8 cellular contexts compared by ENCODE assay signal in the genomic region with DNA sequence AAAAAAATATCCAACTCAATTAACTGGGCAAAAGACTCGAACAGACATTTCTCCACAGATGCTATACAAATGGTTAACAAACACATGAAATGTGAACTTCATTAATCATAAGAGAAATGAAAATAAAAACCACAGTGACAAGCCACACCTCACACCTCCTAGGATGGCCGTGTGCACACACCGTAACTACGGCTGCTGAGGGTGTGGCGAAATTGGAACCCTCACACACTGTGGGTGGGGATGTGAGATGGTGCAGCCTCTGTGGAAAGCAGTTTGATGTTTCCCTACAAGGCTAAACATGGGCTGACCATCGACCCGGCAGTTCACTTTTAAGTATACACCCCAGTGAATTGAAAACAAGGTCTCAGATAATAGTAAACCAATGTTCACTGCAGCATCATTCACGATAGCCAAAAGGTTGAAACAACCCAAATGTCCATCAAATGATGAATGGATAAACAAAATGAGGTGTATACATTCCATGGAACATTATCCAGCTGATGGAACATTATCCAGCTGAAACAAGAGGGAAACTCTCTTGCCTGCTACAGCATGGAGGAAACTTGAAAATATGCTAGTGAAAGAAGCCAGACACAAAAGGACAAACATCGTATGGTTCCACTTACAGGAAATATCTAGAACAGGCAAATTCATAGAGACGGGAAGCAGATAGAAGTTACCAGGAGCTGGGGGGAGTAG. TPM values are rescaled to one million over a fixed set of nuclear protein-coding genes. Genes with fewer than 3 reads are reported as not detected.
DNase-seq lines count a peak whose midpoint lies in the region; ATAC-seq, FAIRE-seq and TF ChIP-seq lines count a peak whose summit lies in the region.
"Had no signal": no experiment of that assay in that cellular context is flagged by ENCODE, and none has a peak within 500 bp of the region (broad histone marks: within the 10 kb centered on the region; RNA-seq: fewer than 3 reads in every experiment).

No MANE protein-coding gene starts in this region.

- peak; percentile 51 for DNase-seq in GM19239 (ENCODE audit: insufficient read length, low spot score)
- peak; percentile 43 for DNase-seq in NCI-H2171 treated with DMSO at 0.1 percent for 48 hours (lab: John Stamatoyannopoulos, UW)
- peak; percentile 55 for DNase-seq in activated naive CD8-positive, alpha-beta T cell treated with anti-CD3 and anti-CD28 coated beads, Interleukin-2, amount 50 U/mL, for 24 hours
- DNase-seq in stimulated activated CD8-positive, alpha-beta memory T cell treated with anti-CD3 and anti-CD28 coated beads, Interleukin-4, amount 100 ng/mL, for 24 hours (ENCODE audit: low read depth) = peak; percentile 46
- no peak for DNase-seq in osteoblast (ENCODE audit: insufficient read length, low spot score, missing footprints)
- no peak for DNase-seq in middle frontal gyrus (ENCODE audit: extremely low spot score, low spot score)
- DNase-seq: NCI-H526 treated with DMSO at 0.1 percent for 48 hours had no signal

- peak; percentile 21 for FAIRE-seq in GM19239 (lab: Jason Lieb, UNC)

- no peaks in the 10 kb centered on the region for H4K20me1 ChIP-seq in osteoblast (ENCODE audit: insufficient read depth, low read length)

- no peaks in the 10 kb centered on the region for H3K9me3 Mint-ChIP-seq in activated naive CD8-positive, alpha-beta T cell treated with anti-CD3 and anti-CD28 coated beads, Interleukin-2, amount 50 U/mL, for 24 hours

- no peaks in the 10 kb centered on the region for H3K27me3 Mint-ChIP-seq in activated naive CD8-positive, alpha-beta T cell treated with anti-CD3 and anti-CD28 coated beads, Interleukin-2, amount 50 U/mL, for 24 hours

- H3K9me3 ChIP-seq in osteoblast (ENCODE audit: low read depth, low read length) = no peaks in the 10 kb centered on the region

- H3K4me1 Mint-ChIP-seq in activated naive CD8-positive, alpha-beta T cell treated with anti-CD3 and anti-CD28 coated beads, Interleukin-2, amount 50 U/mL, for 24 hours = peaks cover 79% of the 10 kb centered on the region

- H3K79me2 ChIP-seq in osteoblast (ENCODE audit: insufficient read depth, low read length) = no peaks in the 10 kb centered on the region

- H3K27me3 ChIP-seq in osteoblast (ENCODE audit: insufficient read depth, low read length) = no peaks in the 10 kb centered on the region

- no peak overlapping the region for H3K4me3 Mint-ChIP-seq in activated naive CD8-positive, alpha-beta T cell treated with anti-CD3 and anti-CD28 coated beads, Interleukin-2, amount 50 U/mL, for 24 hours

- H3K36me3 Mint-ChIP-seq in activated naive CD8-positive, alpha-beta T cell treated with anti-CD3 and anti-CD28 coated beads, Interleukin-2, amount 50 U/mL, for 24 hours (ENCODE audit: low read depth) = peaks cover 32% of the 10 kb centered on the region

- H3K27ac ChIP-seq in osteoblast (ENCODE audit: low read depth, low read length) = no peak overlapping the region

- TF ChIP-seq CTCF in osteoblast (IDR thresholded peaks at IDR 0.05; ENCODE audit: extremely low read depth, low read depth, low read length) = no peak

- peak overlapping the region; percentile 50 for H3K27ac Mint-ChIP-seq in activated naive CD8-positive, alpha-beta T cell treated with anti-CD3 and anti-CD28 coated beads, Interleukin-2, amount 50 U/mL, for 24 hours

- no peaks in the 10 kb centered on the region for H3K36me3 ChIP-seq in osteoblast (ENCODE audit: insufficient read depth, low read length)

- ATAC-seq in activated naive CD8-positive, alpha-beta T cell treated with anti-CD3 and anti-CD28 coated beads, Interleukin-2, amount 50 U/mL, for 24 hours = peak; percentile 78
- ATAC-seq in GM21526 (IDR thresholded peaks at IDR 0.05; ENCODE audit: low FRiP score, unreplicated experiment) = no peak

- H3K4me1 ChIP-seq in osteoblast (ENCODE audit: insufficient read depth, low read length) = no peaks in the 10 kb centered on the region

- H2AFZ ChIP-seq in osteoblast (ENCODE audit: low read length) = no peak overlapping the region

- H3K4me3 ChIP-seq in osteoblast (ENCODE audit: insufficient read depth, low read length) = no peak overlapping the region

- H3K4me2 ChIP-seq in osteoblast (ENCODE audit: insufficient read depth, low read length) = no peak overlapping the region

RNA-seq across cellular contexts. Expression of gene ZAP70, which starts 32.2 kb away (rescaled TPM):
- under 0.01 TPM in 2 replicates for total RNA-seq in osteoblast

Comparison
In these comparisons a context has a peak if more than half of its experiments do, and no peak if none do; other contexts are left out.
1. DNase-seq: peak in GM19239 (single experiment), NCI-H2171 treated with DMSO at 0.1 percent for 48 hours (single experiment), activated naive CD8-positive, alpha-beta T cell treated with anti-CD3 and anti-CD28 coated beads, Interleukin-2, amount 50 U/mL, for 24 hours (single experiment) and stimulated activated CD8-positive, alpha-beta memory T cell treated with anti-CD3 and anti-CD28 coated beads, Interleukin-4, amount 100 ng/mL, for 24 hours (single experiment); none in osteoblast (single experiment) and middle frontal gyrus (single experiment).